Comparison of ENCODE assay signal across 9 cellular contexts in the genomic region with DNA sequence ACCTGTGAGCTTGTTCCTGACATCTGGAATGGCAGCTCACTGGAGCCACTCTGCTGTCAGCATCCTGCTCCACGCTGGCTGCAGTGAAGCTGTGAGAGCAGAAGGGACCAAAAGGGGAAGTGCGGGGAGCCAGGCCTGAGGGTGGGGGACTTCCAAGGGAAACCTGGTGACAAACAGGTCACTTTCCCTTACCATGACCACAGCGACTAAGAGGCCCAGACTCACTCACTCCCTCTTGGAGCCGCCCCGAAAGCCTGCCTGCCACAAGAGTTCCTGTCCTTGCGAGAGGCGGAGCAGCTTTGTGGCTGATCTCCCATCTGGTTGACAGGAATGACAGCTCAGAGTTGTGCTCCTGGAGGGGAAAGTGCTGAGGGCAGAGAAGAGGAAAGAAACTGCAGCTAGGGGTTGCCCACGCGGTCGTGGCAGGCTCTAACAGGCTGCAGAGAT.
DNase-seq lines count a peak whose midpoint lies in the region; ATAC-seq lines count a peak whose summit lies in the region.
"Had no signal": no experiment of that assay in that cellular context is flagged by ENCODE, and none has a peak within 500 bp of the region (broad histone marks: within the 10 kb centered on the region; RNA-seq: fewer than 3 reads in every experiment).

No MANE protein-coding gene starts in this region.

- H3K9me3 Mint-ChIP-seq in memory B cell, result peaks cover 2% of the 10 kb centered on the region

- DNase-seq in NOMO-1 (lab: John Stamatoyannopoulos, UW; ENCODE audit: unreplicated experiment in 2 of 2) (peak; percentile 18 to 22), NOMO-1 treated with dmso at 0.1 percent for 144 hours (lab: John Stamatoyannopoulos, UW; ENCODE audit: unreplicated experiment) (no peak), memory B cell (ENCODE audit: low spot score in 2 of 2) (no peak), RKO (ENCODE audit: low spot score) (no peak), NCI-H146 treated with DMSO at 0.1 percent for 48 hours (lab: John Stamatoyannopoulos, UW; ENCODE audit: unreplicated experiment) (no peak), DMS 273 (lab: John Stamatoyannopoulos, UW; ENCODE audit: unreplicated experiment) (no peak)
- DNase-seq: occipital lobe had no signal

- H3K27me3 Mint-ChIP-seq in memory B cell, result peaks cover 6% of the 10 kb centered on the region

- peak; percentile 90 for ATAC-seq in GM21576 (IDR thresholded peaks at IDR 0.05; ENCODE audit: unreplicated experiment)
- peak; percentile 81 for ATAC-seq in HG03469 (IDR thresholded peaks at IDR 0.05; ENCODE audit: unreplicated experiment)
- peak; percentile 65 for ATAC-seq in memory B cell (ENCODE audit: low read depth)

- H3K4me1 Mint-ChIP-seq in memory B cell, result peaks cover 12% of the 10 kb centered on the region

- no peaks in the 10 kb centered on the region for H3K36me3 Mint-ChIP-seq in memory B cell

- peak overlapping the region; percentile 42 for H3K4me3 Mint-ChIP-seq in memory B cell

- peak overlapping the region; percentile 43 for H3K27ac Mint-ChIP-seq in memory B cell

Comparison
In these comparisons a context has a peak if more than half of its experiments do, and no peak if none do; other contexts are left out.
1. DNase-seq: peak in NOMO-1 (2 of 2); none in NOMO-1 treated with dmso at 0.1 percent for 144 hours (single experiment), memory B cell (0 of 2), RKO (single experiment), NCI-H146 treated with DMSO at 0.1 percent for 48 hours (single experiment) and DMS 273 (single experiment).
2. Peak in every context shown above with its lines, with median percentiles within 50 percentile points of each other: ATAC-seq.